In genomic region chr4:26330946-26331345, GRCh38 we compare ENCODE assay signal across 11 cellular contexts. TPM values are rescaled to one million over a fixed set of nuclear protein-coding genes. Genes with fewer than 3 reads are reported as not detected.
DNase-seq lines count a peak whose midpoint lies in the region; ATAC-seq, FAIRE-seq and TF ChIP-seq lines count a peak whose summit lies in the region.
"Had no signal": no experiment of that assay in that cellular context is flagged by ENCODE, and none has a peak within 500 bp of the region (broad histone marks: within the 10 kb centered on the region; RNA-seq: fewer than 3 reads in every experiment).

No MANE protein-coding gene starts in this region.

- peaks cover 71% of the 10 kb centered on the region for H3K4me1 Mint-ChIP-seq in brain
- H3K4me1 Mint-ChIP-seq in CD4-positive, alpha-beta memory T cell: peaks cover 38 to 45% (median 43%) of the 10 kb centered on the region in 4 donors

- DNase-seq in NCI-H2227 (lab: John Stamatoyannopoulos, UW; ENCODE audit: unreplicated experiment) (peak; percentile 4), NCI-H2227 treated with DMSO at 0.1 percent for 48 hours (lab: John Stamatoyannopoulos, UW) (no peak), NCI-H2107 (lab: John Stamatoyannopoulos, UW) (peak; percentile 32), pancreas (no peak), uterus (no peak), H7 (no peak)
- no peak for DNase-seq in CD4-positive, alpha-beta memory T cell
- DNase-seq: stimulated activated naive B cell treated with anti-CD40 and anti-IgM and Interleukin-4, amounts not matched to agents 10 μg/mL and 1 μg/mL and 100 μg/mL, for 72 hours had no signal

- H3K27me3 ChIP-seq in pancreas (no peaks in the 10 kb centered on the region), uterus (no peaks in the 10 kb centered on the region), H7 (ENCODE audit: control insufficient read depth, insufficient read depth, low read length) (no peaks in the 10 kb centered on the region)
- no peaks in the 10 kb centered on the region for H3K27me3 ChIP-seq in CD4-positive, alpha-beta memory T cell (ENCODE audit: insufficient read depth, low read length)

- CTCF ChIA-PET in CD4-positive, alpha-beta memory T cell (lab: Charles Lee; ENCODE audit: partially characterized antibody): interaction anchor here (0.6 to 13.3 kb wide), 39 partner anchors 11 to 679 kb away, joined by 3 to 300 read pairs (median 5); partner anchors contain the start of gene RBPJ

- WGBS in pancreas, 2 donors: 63 to 76% methylated on average over 6 of the region's 6 CpGs

- no peak for FAIRE-seq in pancreas (lab: Jason Lieb, UNC)

- TF ChIP-seq POLR2A in uterus (IDR thresholded peaks at IDR 0.05): no peak

- POLR2A ChIA-PET in CD4-positive, alpha-beta memory T cell (lab: Charles Lee; ENCODE audit: partially characterized antibody): interaction anchor here (0.9 to 1.8 kb wide), 3 partner anchors 12 to 78 kb away, joined by 3 to 8 read pairs (median 5); no protein-coding TSS in a partner anchor

- no peaks in the 10 kb centered on the region for H3K27me3 Mint-ChIP-seq in brain
- H3K27me3 Mint-ChIP-seq in CD4-positive, alpha-beta memory T cell: no peaks in the 10 kb centered on the region
- H3K27me3 Mint-ChIP-seq: central memory CD8-positive, alpha-beta T cell; stimulated activated naive B cell treated with anti-CD40 and anti-IgM and Interleukin-4, amounts not matched to agents 10 μg/mL and 1 μg/mL and 100 μg/mL, for 72 hours had no signal

- H3K36me3 ChIP-seq in pancreas: no peaks in the 10 kb centered on the region
- H3K36me3 ChIP-seq in uterus: no peaks in the 10 kb centered on the region
- 0 out of 2 replicates have a peak, but pooled peaks cover 2% of the 10 kb centered on the region for H3K36me3 ChIP-seq in H7 (replicated peaks; ENCODE audit: control insufficient read depth, insufficient read depth, low read length)
- H3K36me3 ChIP-seq in CD4-positive, alpha-beta memory T cell (ENCODE audit: insufficient read depth, low read length): no peaks in the 10 kb centered on the region

- H3K4me3 Mint-ChIP-seq in brain: peak overlapping the region in 3 of 5 experiments; percentile 63 to 76 (median 68)
- no peak overlapping the region for H3K4me3 Mint-ChIP-seq in CD4-positive, alpha-beta memory T cell
- H3K4me3 Mint-ChIP-seq: central memory CD8-positive, alpha-beta T cell; stimulated activated naive B cell treated with anti-CD40 and anti-IgM and Interleukin-4, amounts not matched to agents 10 μg/mL and 1 μg/mL and 100 μg/mL, for 72 hours had no signal

- ATAC-seq in pancreas: peak; percentile 30 to 60 (median 56)

- H3K4me1 ChIP-seq in pancreas (peaks cover 6 to 28% (median 8%) of the 10 kb centered on the region in 3 donors), uterus (peaks cover 0 to 8% of the 10 kb centered on the region in 2 donors)
- peaks cover 25% of the 10 kb centered on the region for H3K4me1 ChIP-seq in CD4-positive, alpha-beta memory T cell (ENCODE audit: insufficient read depth, low read length)

- peaks cover 0 to 12% (median 0%) of the 10 kb centered on the region in 5 experiments for H3K9me3 Mint-ChIP-seq in brain
- no peaks in the 10 kb centered on the region for H3K9me3 Mint-ChIP-seq in CD4-positive, alpha-beta memory T cell
- H3K9me3 Mint-ChIP-seq: activated T-cell treated with anti-CD3 and anti-CD28 coated beads, Interleukin-2, amount 50 U/mL, for 72 hours; central memory CD8-positive, alpha-beta T cell; stimulated activated naive B cell treated with anti-CD40 and anti-IgM and Interleukin-4, amounts not matched to agents 10 μg/mL and 1 μg/mL and 100 μg/mL, for 72 hours had no signal

- H3K4me3 ChIP-seq in pancreas (no peak overlapping the region), uterus (no peak overlapping the region), H7 (ENCODE audit: insufficient read depth, low read depth, low read length) (no peak overlapping the region)
- H3K4me3 ChIP-seq in CD4-positive, alpha-beta memory T cell (ENCODE audit: low read length in 2 of 2): no peak overlapping the region

- peak overlapping the region in 4 of 5 experiments; percentile 21 to 89 (median 58) for H3K27ac Mint-ChIP-seq in brain
- H3K27ac Mint-ChIP-seq in CD4-positive, alpha-beta memory T cell: no peak overlapping the region
- H3K27ac Mint-ChIP-seq: stimulated activated naive B cell treated with anti-CD40 and anti-IgM and Interleukin-4, amounts not matched to agents 10 μg/mL and 1 μg/mL and 100 μg/mL, for 72 hours had no signal

- H3K27ac ChIP-seq in pancreas (no peak overlapping the region), uterus (no peak overlapping the region)
- no peak overlapping the region for H3K27ac ChIP-seq in CD4-positive, alpha-beta memory T cell (ENCODE audit: low read depth, low read length)

- intact Hi-C loops in pancreas (cut with DNase I): no loop called here
- intact Hi-C loops in uterus (cut with DNase I; ENCODE audit: low total_unique reads): loop anchor here (10.0 kb wide), 1 partner anchor 84 kb away; no protein-coding TSS in a partner anchor
- intact Hi-C loops in CD4-positive, alpha-beta memory T cell (cut with micrococcal nuclease): loop anchor here (1.0 to 5.0 kb wide), 4 partner anchors 41 to 679 kb away; no protein-coding TSS in a partner anchor

- TF ChIP-seq CTCF in brain (conservative IDR thresholded peaks at IDR 0.05) (no peak), pancreas (IDR thresholded peaks at IDR 0.05) (no peak), uterus (IDR thresholded peaks at IDR 0.05) (no peak)

- no peaks in the 10 kb centered on the region for H3K9me3 ChIP-seq in pancreas
- H3K9me3 ChIP-seq in uterus: no peaks in the 10 kb centered on the region
- H3K9me3 ChIP-seq in CD4-positive, alpha-beta memory T cell (ENCODE audit: control insufficient read depth in 1 of 2, low read length in 2 of 2): no peaks in the 10 kb centered on the region

- H3K36me3 Mint-ChIP-seq in brain: peaks cover 43% of the 10 kb centered on the region
- H3K36me3 Mint-ChIP-seq in CD4-positive, alpha-beta memory T cell: peaks cover 0 to 1% of the 10 kb centered on the region in 2 donors

RNA-seq across cellular contexts. Expression of gene RBPJ, which starts 10.1 kb away (rescaled TPM):
- polyA plus RNA-seq in brain (ENCODE audit: insufficient read depth, low read depth, low replicate concordance) (79.8 TPM), pancreas (10 to 100 TPM; 19.5 to 27.1 TPM)
- total RNA-seq in pancreas (10 to 100 TPM; 17.6 to 50.2 (median 26.8) TPM), uterus (100 to 1,000 TPM in 2 of 4 donors, 10 to 100 TPM in 2; 42.9 to 238 (median 75.2) TPM)
- 65.4 and 103 TPM in 2 replicates for total RNA-seq in H7 (2014; rRNA removed; shearing (Covaris generic))
- total RNA-seq in CD4-positive, alpha-beta memory T cell: 10 to 100 TPM; 75.2 to 90.6 TPM
- 10 to 100 TPM; 92.4 to 96.3 TPM for polyA plus RNA-seq in CD4-positive, alpha-beta memory T cell

Comparison
In these comparisons a context has a peak if more than half of its experiments do, and no peak if none do; other contexts are left out.
1. DNase-seq: peak in NCI-H2227 (single experiment) and NCI-H2107 (single experiment); none in NCI-H2227 treated with DMSO at 0.1 percent for 48 hours (single experiment), pancreas (0 of 6), uterus (0 of 2), H7 (single experiment) and CD4-positive, alpha-beta memory T cell (0 of 5).
2. H3K27ac Mint-ChIP-seq: peak in brain (4 of 5); none in CD4-positive, alpha-beta memory T cell (0 of 7).
3. H3K4me3 Mint-ChIP-seq: peak in brain (3 of 5); none in CD4-positive, alpha-beta memory T cell (0 of 8).
4. intact Hi-C loops: an anchor here in uterus (10.0 kb wide) and CD4-positive, alpha-beta memory T cell (1.0 to 5.0 kb wide); none called in pancreas.